In the genomic region with DNA sequence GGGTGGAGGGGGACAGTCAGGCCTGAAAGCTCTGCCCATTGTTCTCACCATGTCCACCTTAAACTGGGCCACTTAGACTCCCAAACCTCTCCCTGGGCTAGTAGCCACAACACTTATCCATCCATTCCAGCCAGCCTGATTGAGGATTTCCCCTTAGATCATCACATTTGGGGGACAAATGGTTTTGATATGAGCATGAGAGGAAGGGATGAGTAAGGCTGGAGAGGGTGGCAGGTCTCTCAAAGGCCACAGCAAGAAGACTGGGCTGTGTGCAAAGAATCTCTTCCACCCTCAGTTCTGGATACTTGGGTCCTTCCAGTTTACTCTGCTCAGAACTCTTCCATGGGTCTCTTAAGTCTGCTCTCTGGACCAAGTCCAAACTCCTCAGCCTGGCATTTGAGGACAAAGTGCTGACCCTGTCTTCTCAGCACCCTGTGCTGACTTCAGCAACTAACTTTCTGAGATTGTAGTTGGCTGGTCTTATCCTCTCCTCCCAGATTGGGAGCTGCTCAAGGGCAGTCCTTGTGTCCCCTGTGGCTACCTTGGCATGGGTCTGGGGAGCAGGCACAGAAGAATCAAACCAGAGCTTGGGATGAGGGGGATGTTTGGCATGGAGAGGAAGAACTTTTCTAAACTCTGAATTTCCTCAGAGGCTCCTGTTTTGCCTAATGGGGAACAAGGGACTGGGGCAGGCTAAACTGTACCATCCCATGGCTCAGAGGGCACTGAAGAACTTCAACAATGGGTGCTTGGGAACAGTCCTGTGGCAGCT, we compare ENCODE assay signal across 11 cellular contexts. TPM values are rescaled to one million over a fixed set of nuclear protein-coding genes. Genes with fewer than 3 reads are reported as not detected.
DNase-seq lines count a peak whose midpoint lies in the region; ATAC-seq lines count a peak whose summit lies in the region.
"Had no signal": no experiment of that assay in that cellular context is flagged by ENCODE, and none has a peak within 500 bp of the region (broad histone marks: within the 10 kb centered on the region; RNA-seq: fewer than 3 reads in every experiment).

No MANE protein-coding gene starts in this region.

- POLR2A ChIA-PET in naive thymus-derived CD8-positive, alpha-beta T cell (lab: Charles Lee), result interaction anchor here (0.5 to 11.3 kb wide), 6 partner anchors 11 to 162 kb away, joined by 3 to 406 read pairs (median 5); no protein-coding TSS in a partner anchor

- no peaks in the 10 kb centered on the region for H3K9me3 Mint-ChIP-seq in activated naive CD8-positive, alpha-beta T cell (ENCODE audit: low read depth)
- no peaks in the 10 kb centered on the region for H3K9me3 Mint-ChIP-seq in naive thymus-derived CD8-positive, alpha-beta T cell
- H3K9me3 Mint-ChIP-seq: type B pancreatic cell had no signal

- peak overlapping the region; percentile 56 for H3K4me3 Mint-ChIP-seq in activated naive CD8-positive, alpha-beta T cell
- peak overlapping the region in 9 of 10 donors; percentile 20 to 89 (median 69) for H3K4me3 Mint-ChIP-seq in naive thymus-derived CD8-positive, alpha-beta T cell
- H3K4me3 Mint-ChIP-seq: type B pancreatic cell had no signal

- H3K4me1 Mint-ChIP-seq in activated naive CD8-positive, alpha-beta T cell (ENCODE audit: low read depth), result peaks cover 75% of the 10 kb centered on the region
- H3K4me1 Mint-ChIP-seq in naive thymus-derived CD8-positive, alpha-beta T cell, result peaks cover 47 to 76% (median 75%) of the 10 kb centered on the region in 4 donors

- no peak for ATAC-seq in naive thymus-derived CD8-positive, alpha-beta T cell
- ATAC-seq in GM18873 (IDR thresholded peaks at IDR 0.05; ENCODE audit: low FRiP score, unreplicated experiment), result no peak
- no peak for ATAC-seq in HG02938 (IDR thresholded peaks at IDR 0.05; ENCODE audit: unreplicated experiment)

- peaks cover 7% of the 10 kb centered on the region for H3K36me3 Mint-ChIP-seq in activated naive CD8-positive, alpha-beta T cell
- peaks cover 0 to 6% (median 5%) of the 10 kb centered on the region in 3 donors for H3K36me3 Mint-ChIP-seq in naive thymus-derived CD8-positive, alpha-beta T cell

- H3K27ac Mint-ChIP-seq in activated naive CD8-positive, alpha-beta T cell, result peak overlapping the region; percentile 92
- H3K27ac Mint-ChIP-seq in naive thymus-derived CD8-positive, alpha-beta T cell, result peak overlapping the region; percentile 81 to 96 (median 94)
- H3K27ac Mint-ChIP-seq: type B pancreatic cell had no signal

- DNase-seq in stimulated activated CD4-positive, alpha-beta T cell treated with anti-CD3 and anti-CD28 coated beads, Interleukin-15, amount 100 ng/mL, for 24 hours, result peak; percentile 53
- no peak for DNase-seq in stimulated activated CD4-positive, alpha-beta T cell treated with anti-CD3 and anti-CD28 coated beads, Interleukin-12 subunit alpha, Interleukin-12 subunit beta, amount 100 ng/mL, for 4 hours
- no peak for DNase-seq in naive thymus-derived CD8-positive, alpha-beta T cell
- no peak for DNase-seq in AG08395 (ENCODE audit: low spot score)
- no peak for DNase-seq in SW 1271 (lab: John Stamatoyannopoulos, UW)
- DNase-seq: C1 segment of cervical spinal cord, NCI-H2081 had no signal

- no peaks in the 10 kb centered on the region for H3K27me3 Mint-ChIP-seq in activated naive CD8-positive, alpha-beta T cell
- H3K27me3 Mint-ChIP-seq in naive thymus-derived CD8-positive, alpha-beta T cell, result no peaks in the 10 kb centered on the region
- H3K27me3 Mint-ChIP-seq: type B pancreatic cell had no signal

RNA-seq across cellular contexts. Expression of gene NFATC3, which starts 3.2 kb away (rescaled TPM):
- total RNA-seq in naive thymus-derived CD8-positive, alpha-beta T cell, result 100 to 1,000 TPM; 156 to 162 TPM
- 100 to 1,000 TPM in 1 of 3 donors, 10 to 100 TPM in 2; 85.2 to 102 (median 86.6) TPM for polyA plus RNA-seq in naive thymus-derived CD8-positive, alpha-beta T cell

RNA-seq across cellular contexts. Expression of gene DUS2, which starts 58.9 kb away (rescaled TPM):
- 10 to 100 TPM; 18.2 to 21.1 TPM for total RNA-seq in naive thymus-derived CD8-positive, alpha-beta T cell
- polyA plus RNA-seq in naive thymus-derived CD8-positive, alpha-beta T cell, result 10 to 100 TPM in 2 of 3 donors, 1 to 10 TPM in 1; 6.4 to 13.1 (median 10.5) TPM

RNA-seq across cellular contexts. Expression of gene DDX28, which starts 59.0 kb away (rescaled TPM):
- total RNA-seq in naive thymus-derived CD8-positive, alpha-beta T cell, result 10 to 100 TPM; 25.0 to 26.2 TPM
- 10 to 100 TPM; 49.7 to 60.6 (median 53.9) TPM for polyA plus RNA-seq in naive thymus-derived CD8-positive, alpha-beta T cell
